In the genomic region with DNA sequence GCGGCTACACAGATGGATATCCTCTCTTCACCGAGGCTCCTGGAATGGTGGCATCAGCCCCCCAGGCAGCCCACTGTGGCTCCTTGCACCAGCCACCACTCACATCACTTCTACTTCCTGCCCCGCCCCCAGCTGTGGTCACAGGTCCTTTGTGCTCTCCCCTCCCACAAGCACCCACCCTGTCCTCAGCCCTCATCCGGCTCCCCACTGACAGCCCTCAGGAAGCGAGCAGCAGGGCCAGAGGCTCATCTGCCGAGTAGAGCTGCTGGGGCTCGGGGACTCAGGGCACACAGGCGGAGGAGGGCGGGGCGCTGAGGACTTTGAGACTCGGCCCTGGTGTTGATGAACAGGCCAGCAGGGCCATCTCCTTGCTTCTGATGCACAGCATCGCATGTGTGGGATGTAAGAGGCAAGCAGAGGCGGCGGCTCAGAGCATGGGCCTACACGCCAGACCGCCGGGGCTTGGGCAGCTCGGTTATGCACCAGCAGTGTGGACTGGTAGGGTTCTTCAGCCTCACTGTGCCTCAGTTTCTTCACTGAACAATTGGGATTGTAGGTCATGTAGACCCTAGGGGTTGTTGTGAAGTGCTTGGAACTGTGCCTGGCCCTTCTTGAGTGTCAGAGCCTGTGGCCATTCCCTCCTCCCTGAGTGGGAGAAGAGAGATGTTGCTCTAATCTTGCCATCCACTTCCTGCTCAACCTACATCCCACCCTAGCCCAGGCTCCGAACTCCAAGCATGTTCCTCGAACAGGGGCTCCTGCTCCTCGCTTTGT, we compare ENCODE assay signal across 9 cellular contexts. TPM values are rescaled to one million over a fixed set of nuclear protein-coding genes. Genes with fewer than 3 reads are reported as not detected.
A peak's percentile ranks its signal among the peaks of the same experiment; 100 is the strongest.
DNase-seq lines count a peak whose midpoint lies in the region; ATAC-seq and TF ChIP-seq lines count a peak whose summit lies in the region.
"Had no signal": no experiment of that assay in that cellular context is flagged by ENCODE, and none has a peak within 500 bp of the region (broad histone marks: within the 10 kb centered on the region; RNA-seq: fewer than 3 reads in every experiment).

A gene (minus strand): TSS at position 77 of the 774 bp plus-strand sequence. CDS start 1,839 bp downstream, outside the sequence.

- no peaks in the 10 kb centered on the region for H3F3A ChIP-seq in Loucy (ENCODE audit: low read depth)

- H3K79me2 ChIP-seq in Loucy (ENCODE audit: insufficient read depth, low read length) = peaks cover 45% of the 10 kb centered on the region

- no peaks in the 10 kb centered on the region; the same call in 1 of the 2 replicates for H3K36me3 ChIP-seq in Loucy (ENCODE audit: insufficient read depth, low read length)
- no peaks in the 10 kb centered on the region for H3K36me3 ChIP-seq in H7 (replicated peaks; ENCODE audit: control insufficient read depth, insufficient read depth, low read length)

- intact Hi-C loops in left ventricle myocardium superior (cut with micrococcal nuclease) = no loop called here

- peak; percentile 80 for DNase-seq in activated CD8-positive, alpha-beta memory T cell treated with anti-CD3 and anti-CD28 coated beads, Interleukin-2, amount 50 U/mL, for 4 hours
- DNase-seq in left ventricle myocardium superior (peak; percentile 64), hepatic stellate cell (ENCODE audit: low spot score) (no peak), SHP77 (lab: John Stamatoyannopoulos, UW) (no peak), COR-L47 (lab: John Stamatoyannopoulos, UW) (no peak), H7 (no peak)
- DNase-seq in stimulated activated CD8-positive, alpha-beta memory T cell treated with anti-CD3 and anti-CD28 coated beads, Interleukin-15, amount 100 ng/mL, for 24 hours (ENCODE audit: low read depth) = peak; percentile 51

- peak; percentile 53 for ATAC-seq in left ventricle myocardium superior

- H3K9me2 ChIP-seq in Loucy (replicated peaks; ENCODE audit: low read depth, low read length) = no peaks in the 10 kb centered on the region

- no peaks in the 10 kb centered on the region for H3K27me3 ChIP-seq in Loucy (ENCODE audit: insufficient read depth, low read length, poor library complexity, severe bottlenecking)
- H3K27me3 ChIP-seq in H7 (ENCODE audit: control insufficient read depth, insufficient read depth, low read length) = no peaks in the 10 kb centered on the region

- no peak for TF ChIP-seq CTCF in Loucy (conservative IDR thresholded peaks at IDR 0.05; ENCODE audit: low read length)

- peak within 1 kb of the TSS; percentile 53 for H2AFZ ChIP-seq in Loucy (ENCODE audit: low read length)

- peak within 1 kb of the TSS; percentile 81 for H3K9ac ChIP-seq in Loucy (ENCODE audit: low read depth, low read length, poor library complexity, severe bottlenecking)

- H3K4me3 ChIP-seq in Loucy (ENCODE audit: low read length, poor library complexity, severe bottlenecking) (peak within 1 kb of the TSS; percentile 78), H7 (ENCODE audit: insufficient read depth, low read depth, low read length) (no peak within 1 kb of the TSS)

- peaks cover 45% of the 10 kb centered on the region for H3K4me1 ChIP-seq in Loucy (ENCODE audit: insufficient read depth, low read length, poor library complexity, severe bottlenecking)

- H4K20me1 ChIP-seq in Loucy (ENCODE audit: insufficient read depth, low read length, poor library complexity, severe bottlenecking) = peaks cover 15% of the 10 kb centered on the region

- H3K4me2 ChIP-seq in Loucy (ENCODE audit: low read depth, low read length, poor library complexity, severe bottlenecking) = peak within 1 kb of the TSS; percentile 84

- no peaks in the 10 kb centered on the region for H3K9me3 ChIP-seq in Loucy (ENCODE audit: insufficient read depth, low read depth, low read length)

RNA-seq across cellular contexts. Expression of the gene that starts here (rescaled TPM):
- total RNA-seq in left ventricle myocardium superior = 3.2 TPM
- not detected in 2 replicates for total RNA-seq in H7 (2014; rRNA removed; shearing (Covaris generic))
- total RNA-seq: fibroblast of lung had no signal

Comparison
In these comparisons a context has a peak if more than half of its experiments do, and no peak if none do; other contexts are left out.
1. DNase-seq: peak in activated CD8-positive, alpha-beta memory T cell treated with anti-CD3 and anti-CD28 coated beads, Interleukin-2, amount 50 U/mL, for 4 hours (single experiment), left ventricle myocardium superior (single experiment) and stimulated activated CD8-positive, alpha-beta memory T cell treated with anti-CD3 and anti-CD28 coated beads, Interleukin-15, amount 100 ng/mL, for 24 hours (single experiment); none in hepatic stellate cell (single experiment), SHP77 (0 of 2), COR-L47 (single experiment) and H7 (single experiment).